Comparison of ENCODE assay signal across 8 cellular contexts in the genomic region with DNA sequence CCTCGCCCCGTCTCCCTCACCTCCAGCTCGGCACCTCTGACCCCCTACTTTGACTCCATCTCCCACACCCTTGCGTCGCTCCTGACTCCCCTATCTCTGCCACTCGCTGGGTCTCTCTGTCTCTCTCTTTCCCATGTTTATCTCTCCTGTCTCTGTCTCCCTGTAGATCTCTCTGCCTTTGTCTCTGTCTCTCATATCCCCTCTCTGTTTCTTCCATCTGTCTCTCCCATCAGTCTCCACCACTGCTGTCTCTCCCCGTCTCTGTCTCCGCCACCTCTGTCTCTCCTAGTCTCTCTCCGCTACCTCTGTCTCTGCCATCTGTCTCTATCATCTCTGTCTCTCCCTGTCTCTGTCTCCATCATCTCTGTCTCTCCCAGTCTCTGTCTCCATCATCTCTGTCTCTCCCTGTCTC. TPM values are rescaled to one million over a fixed set of nuclear protein-coding genes. Genes with fewer than 3 reads are reported as not detected.
DNase-seq lines count a peak whose midpoint lies in the region; ATAC-seq and TF ChIP-seq lines count a peak whose summit lies in the region.

No MANE protein-coding gene starts in this region.

- H3K4me3 Mint-ChIP-seq in T-helper 17 cell, result peak overlapping the region; percentile 86

- TF ChIP-seq CTCF in foreskin fibroblast (IDR thresholded peaks at IDR 0.05; ENCODE audit: low read depth, low read length) (no peak), left lung (IDR thresholded peaks at IDR 0.05) (no peak), GM13977 (IDR thresholded peaks at IDR 0.05; ENCODE audit: extremely low read depth, insufficient read depth, missing control alignments) (no peak)

- H3K4me1 ChIP-seq in left lung, result peaks cover 5 to 63% of the 10 kb centered on the region in 2 donors

- H3K27ac Mint-ChIP-seq in T-helper 17 cell, result no peak overlapping the region

- no peaks in the 10 kb centered on the region for H3K27me3 Mint-ChIP-seq in T-helper 17 cell

- peaks cover 22% of the 10 kb centered on the region for H3K4me1 Mint-ChIP-seq in T-helper 17 cell

- peaks cover 13 to 50% of the 10 kb centered on the region in 2 donors for H3K27me3 ChIP-seq in left lung

- in situ Hi-C loops in GM13977 (cut with MboI; ENCODE audit: low pct_unique_long_range_greater_than_20kb, low sequenced_read_pairs, unreplicated experiment), result no loop called here

- peak overlapping the region; percentile 58 to 72 for H3K4me3 ChIP-seq in foreskin fibroblast (ENCODE audit: low read depth in 1 of 2, low read length in 2 of 2)
- peak overlapping the region in 5 of 7 experiments; percentile 17 to 29 (median 26) for H3K4me3 ChIP-seq in skin epidermis
- peak overlapping the region in 1 of 2 donors; percentile 36 for H3K4me3 ChIP-seq in left lung

- peak overlapping the region in 9 of 21 experiments; percentile 2 to 67 (median 39) for H3K27ac ChIP-seq in skin epidermis
- peak overlapping the region in 1 of 2 donors; percentile 72 for H3K27ac ChIP-seq in left lung

- DNase-seq in NCI-H2171 treated with DMSO at 0.1 percent for 48 hours (lab: John Stamatoyannopoulos, UW), result peak; percentile 49
- no peak for DNase-seq in NCI-H2171 (lab: John Stamatoyannopoulos, UW)
- no peak for DNase-seq in T-helper 17 cell
- no peak for DNase-seq in foreskin fibroblast
- DNase-seq in left lung, result no peak
- DNase-seq in GM13977 (ENCODE audit: low spot score), result no peak

- H3K36me3 ChIP-seq in left lung, result no peaks in the 10 kb centered on the region

- intact Hi-C loops in left lung (cut with DNase I), result loop anchor here in 1 of 2 donors (5.0 kb wide), 1 partner anchor 96 kb away; no protein-coding TSS in a partner anchor

- ATAC-seq in T-helper 17 cell, result peak; percentile 1
- ATAC-seq in HG03095 (IDR thresholded peaks at IDR 0.05; ENCODE audit: unreplicated experiment), result no peak
- no peak for ATAC-seq in left lung

- H3K9me3 ChIP-seq in T-helper 17 cell (ENCODE audit: control insufficient read depth, low read length, poor library complexity, severe bottlenecking), result no peaks in the 10 kb centered on the region
- no peaks in the 10 kb centered on the region for H3K9me3 ChIP-seq in left lung

- no peaks in the 10 kb centered on the region for H3K36me3 Mint-ChIP-seq in T-helper 17 cell (ENCODE audit: low read depth)

RNA-seq across cellular contexts. Expression of a gene that starts 12.4 kb away (rescaled TPM):
- 10 to 100 TPM; 32.4 to 40.2 TPM for total RNA-seq in T-helper 17 cell
- total RNA-seq in left lung, result 10 to 100 TPM in 1 of 2 donors, 1 to 10 TPM in 1; 8.7 to 13.8 TPM

RNA-seq across cellular contexts. Expression of a gene that starts 13.0 kb away (rescaled TPM):
- 10 to 100 TPM; 35.6 to 53.7 TPM for total RNA-seq in T-helper 17 cell
- 10 to 100 TPM; 28.2 to 28.9 TPM for total RNA-seq in left lung

RNA-seq across cellular contexts. Expression of a gene that starts 31.3 kb away (rescaled TPM):
- 1 to 10 TPM; 9.2 to 9.9 TPM for total RNA-seq in T-helper 17 cell
- 10 to 100 TPM; 22.1 to 22.2 TPM for total RNA-seq in left lung
